ENCODE assay signal across 8 cellular contexts in genomic region chr5:139765409-139766217, GRCh38. TPM values are rescaled to one million over a fixed set of nuclear protein-coding genes. Genes with fewer than 3 reads are reported as not detected.
A peak's percentile ranks its signal among the peaks of the same experiment; 100 is the strongest.
DNase-seq lines count a peak whose midpoint lies in the region; ATAC-seq and TF ChIP-seq lines count a peak whose summit lies in the region.

No MANE protein-coding gene starts in this region.

- no peak overlapping the region for H3K27ac ChIP-seq in HUES64 (ENCODE audit: low read depth, low read length)
- H3K27ac ChIP-seq in testis = no peak overlapping the region

- no peaks in the 10 kb centered on the region for H3K9me3 Mint-ChIP-seq in activated naive CD4-positive, alpha-beta T cell treated with anti-CD3 and anti-CD28 coated beads for 36 hours

- H3K36me3 Mint-ChIP-seq in activated naive CD4-positive, alpha-beta T cell treated with anti-CD3 and anti-CD28 coated beads for 36 hours (ENCODE audit: low read depth) = no peaks in the 10 kb centered on the region

- CTCF ChIA-PET in activated naive CD4-positive, alpha-beta T cell treated with anti-CD3 and anti-CD28 coated beads for 36 hours (lab: Charles Lee) = interaction anchor here (0.6 to 9.7 kb wide), 42 partner anchors 9 to 454 kb away, joined by 3 to 110 read pairs (median 4); partner anchors contain the start of gene CXXC5

- peak; percentile 83 for ATAC-seq in GM21390 (IDR thresholded peaks at IDR 0.05; ENCODE audit: unreplicated experiment)

- peak overlapping the region; percentile 62 for H3K4me3 Mint-ChIP-seq in activated naive CD4-positive, alpha-beta T cell treated with anti-CD3 and anti-CD28 coated beads for 36 hours

- H3K27me3 ChIP-seq in HUES64 (ENCODE audit: insufficient read depth, low read length) (peaks cover 29% of the 10 kb centered on the region), testis (no peaks in the 10 kb centered on the region)

- TF ChIP-seq POLR2A in testis (IDR thresholded peaks at IDR 0.05) = no peak

- H3K36me3 ChIP-seq in HUES64 (ENCODE audit: insufficient read depth, low read length) (no peaks in the 10 kb centered on the region), testis (ENCODE audit: low read depth, missing control alignments) (no peaks in the 10 kb centered on the region)

- H3K27me3 Mint-ChIP-seq in activated naive CD4-positive, alpha-beta T cell treated with anti-CD3 and anti-CD28 coated beads for 36 hours (ENCODE audit: low read depth) = peaks cover 24% of the 10 kb centered on the region

- DNase-seq in D341Med (ENCODE audit: low spot score) (peak; percentile 91), SHP77 (lab: John Stamatoyannopoulos, UW) (peak; percentile 83 to 87), germinal center (ENCODE audit: low spot score) (peak; percentile 82), occipital lobe (lab: John Stamatoyannopoulos, UW) (peak; percentile 62), testis (peak; percentile 85)
- peak; percentile 86 for DNase-seq in activated naive CD4-positive, alpha-beta T cell treated with anti-CD3 and anti-CD28 coated beads for 36 hours

- H3K9me3 ChIP-seq in HUES64 (ENCODE audit: insufficient read depth, low read depth, low read length) (no peaks in the 10 kb centered on the region), testis (no peaks in the 10 kb centered on the region)

- 10% methylated on average over 46 of the region's 46 CpGs for WGBS in HUES64
- WGBS in testis, 2 donors = 6 to 15% methylated on average over 17 to 46 of the region's 46 CpGs

- peak overlapping the region; percentile 50; the same call in 1 of the 2 replicates for H3K9ac ChIP-seq in HUES64 (ENCODE audit: low read depth, low read length)

- H3K4me1 ChIP-seq in HUES64 (ENCODE audit: insufficient read depth, low read length) (peaks cover 19% of the 10 kb centered on the region), testis (peaks cover 10% of the 10 kb centered on the region)

- TF ChIP-seq CTCF in testis (IDR thresholded peaks at IDR 0.05) = peak; percentile 94 to 99 (median 98)

- H3K4me3 ChIP-seq in HUES64 (ENCODE audit: low read length) = peak overlapping the region; percentile 64
- H3K4me3 ChIP-seq in testis = peak overlapping the region; percentile 49 to 63

- no peak overlapping the region for H3K27ac Mint-ChIP-seq in activated naive CD4-positive, alpha-beta T cell treated with anti-CD3 and anti-CD28 coated beads for 36 hours

- H3K4me1 Mint-ChIP-seq in activated naive CD4-positive, alpha-beta T cell treated with anti-CD3 and anti-CD28 coated beads for 36 hours (ENCODE audit: low read depth) = peaks cover 8% of the 10 kb centered on the region

- intact Hi-C loops in activated naive CD4-positive, alpha-beta T cell treated with anti-CD3 and anti-CD28 coated beads for 36 hours (cut with micrococcal nuclease) = loop anchor here (1.0 to 2.0 kb wide), 6 partner anchors 18 to 343 kb away; no protein-coding TSS in a partner anchor
- intact Hi-C loops in testis (cut with DNase I; ENCODE audit: low total_unique reads) = loop anchor here (5.0 kb wide), 1 partner anchor 133 kb away; no protein-coding TSS in a partner anchor

RNA-seq across cellular contexts. Expression of gene PSD2, which starts 30.0 kb away (rescaled TPM):
- polyA plus RNA-seq in HUES64 (2013, experiment 1 of 2) = 0.05 TPM
- polyA plus RNA-seq in HUES64 (2013, experiment 2 of 2) = 0.32 TPM
- not detected for total RNA-seq in activated naive CD4-positive, alpha-beta T cell treated with anti-CD3 and anti-CD28 coated beads for 36 hours
- total RNA-seq in occipital lobe = 17.0 TPM
- total RNA-seq in testis = 1 to 10 TPM; 1.9 to 2.0 TPM
- 1.6 TPM for polyA plus RNA-seq in testis (ENCODE audit: insufficient read depth, low read depth, low replicate concordance)
